Comparison of ENCODE assay signal across 8 cellular contexts in the genomic region with DNA sequence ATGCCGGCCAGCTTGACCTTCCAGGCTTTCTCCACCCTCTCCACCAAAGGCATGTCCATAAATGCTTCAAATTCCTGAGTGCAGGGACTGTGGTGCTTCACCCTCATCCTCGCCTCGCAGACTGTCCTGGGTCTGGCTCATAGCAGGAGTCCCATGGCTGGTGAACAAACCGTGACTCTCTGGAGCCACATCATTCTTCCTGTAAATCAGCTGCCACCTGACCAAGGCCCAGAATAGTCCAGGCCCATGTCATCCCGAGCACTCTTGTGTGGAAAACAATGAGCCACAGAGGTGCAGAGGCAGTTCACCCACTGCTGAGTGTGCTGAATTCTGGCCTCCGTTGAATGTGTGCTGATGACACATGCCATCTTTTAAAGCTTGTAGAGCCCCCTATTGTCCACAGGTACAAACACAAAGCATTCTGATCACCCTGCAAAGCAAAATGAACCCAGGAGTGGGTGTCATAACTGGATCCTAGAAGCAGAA.
A peak's percentile ranks its signal among the peaks of the same experiment; 100 is the strongest.
DNase-seq lines count a peak whose midpoint lies in the region; ATAC-seq, FAIRE-seq and TF ChIP-seq lines count a peak whose summit lies in the region.

No MANE protein-coding gene starts in this region.

- H3K9me3 ChIP-seq in gastrocnemius medialis = no peaks in the 10 kb centered on the region

- no peaks in the 10 kb centered on the region for H3K36me3 ChIP-seq in gastrocnemius medialis

- H3K4me3 ChIP-seq in fibroblast of villous mesenchyme (ENCODE audit: low read depth, low read length) (no peak overlapping the region), gastrocnemius medialis (no peak overlapping the region)

- ATAC-seq in gastrocnemius medialis (peak; percentile 91 to 94), HG02678 (IDR thresholded peaks at IDR 0.05; ENCODE audit: unreplicated experiment) (no peak)

- peak in 1 of 2 donors; percentile 13 for TF ChIP-seq POLR2A in gastrocnemius medialis (IDR thresholded peaks at IDR 0.05)

- intact Hi-C loops in gastrocnemius medialis (cut with DNase I; ENCODE audit: low total_unique reads) = no loop called here

- DNase-seq in NCI-H82 (lab: John Stamatoyannopoulos, UW) (peak; percentile 10), NCI-H82 treated with DMSO at 0.1 percent for 48 hours (lab: John Stamatoyannopoulos, UW; ENCODE audit: unreplicated experiment) (no peak), RCC 7860 (ENCODE audit: low spot score) (peak; percentile 98), fibroblast of villous mesenchyme (ENCODE audit: low read depth) (peak; percentile 72), gastrocnemius medialis (peak; percentile 44 to 58), SK-N-DZ (ENCODE audit: low spot score) (no peak), NCI-H1930 (lab: John Stamatoyannopoulos, UW) (no peak)

- H3K4me1 ChIP-seq in gastrocnemius medialis = peaks cover 6 to 15% of the 10 kb centered on the region in 2 donors

- peak; percentile 95 for FAIRE-seq in RCC 7860 (lab: Jason Lieb, UNC)

- no peaks in the 10 kb centered on the region for H3K27me3 ChIP-seq in gastrocnemius medialis

- TF ChIP-seq CTCF in fibroblast of villous mesenchyme (IDR thresholded peaks at IDR 0.05; ENCODE audit: insufficient read depth, low read depth, low read length) = peak; percentile 36
- TF ChIP-seq CTCF in gastrocnemius medialis (IDR thresholded peaks at IDR 0.05 in 4 of 5, conservative IDR thresholded peaks at IDR 0.05 in 1 of 5) = no peak

- in situ Hi-C loops in gastrocnemius medialis (cut with MboI; ENCODE audit: low sequenced_read_pairs in 4 of 4) = no loop called here

- H3K27ac ChIP-seq in gastrocnemius medialis = peak overlapping the region in 3 of 4 donors; percentile 56 to 74 (median 73)

Comparison
In these comparisons a context has a peak if more than half of its experiments do, and no peak if none do; other contexts are left out.
1. DNase-seq: peak in NCI-H82 (single experiment), RCC 7860 (single experiment), fibroblast of villous mesenchyme (single experiment) and gastrocnemius medialis (2 of 2); none in NCI-H82 treated with DMSO at 0.1 percent for 48 hours (single experiment), SK-N-DZ (single experiment) and NCI-H1930 (0 of 2).